ENCODE assay signal across 23 cellular contexts in the genomic region with DNA sequence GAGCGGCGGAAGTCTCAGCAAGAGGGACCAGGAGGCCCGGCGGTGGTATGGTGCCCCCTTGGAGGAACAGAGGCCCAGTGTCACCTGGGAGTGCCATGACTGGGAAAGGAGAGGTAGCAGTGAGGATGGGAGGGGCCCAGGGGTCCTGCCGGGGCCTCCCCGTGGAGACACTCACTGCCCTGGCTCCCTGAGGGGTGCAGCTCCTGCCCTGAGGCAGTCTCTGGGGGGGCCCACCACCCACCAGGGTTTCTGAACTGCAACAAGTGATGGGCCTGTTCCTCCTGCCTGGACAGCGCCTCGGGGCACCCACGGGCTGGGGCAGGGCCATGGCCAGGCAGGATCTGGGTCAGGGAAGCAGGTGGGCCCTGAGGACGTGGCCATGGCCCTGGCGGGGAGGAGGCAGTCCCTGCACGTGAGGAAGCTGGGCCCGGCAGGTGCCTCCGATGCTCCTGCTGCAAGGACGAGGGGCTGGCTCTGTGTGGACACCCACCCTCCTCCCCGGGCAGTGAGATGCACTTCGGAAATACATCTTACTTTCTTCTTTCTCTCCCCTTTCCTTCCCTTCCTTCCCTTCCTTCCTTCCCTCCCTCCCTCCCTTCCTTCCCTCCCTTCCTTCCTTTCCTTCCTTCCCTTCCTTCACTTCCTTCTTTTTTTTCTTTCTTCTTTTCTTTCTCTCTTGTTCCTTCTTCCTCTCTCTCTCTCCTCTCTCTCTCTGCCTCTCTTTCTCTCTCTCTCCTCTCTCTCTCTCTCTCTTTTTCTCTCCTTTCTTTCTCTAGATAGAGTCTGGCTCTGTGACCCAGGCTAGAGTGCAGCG.
"Had no signal": no experiment of that assay in that cellular context is flagged by ENCODE, and none has a peak within 500 bp of the region (broad histone marks: within the 10 kb centered on the region; RNA-seq: fewer than 3 reads in every experiment).

No MANE protein-coding gene starts in this region.

- H3K27me3 ChIP-seq: body of pancreas, pancreas, sigmoid colon, tibial artery, vagina had no signal

- H3K27ac ChIP-seq: body of pancreas, esophagus squamous epithelium, left lung, pancreas, spleen, vagina had no signal

- H3K4me3 ChIP-seq: body of pancreas, coronary artery, esophagus squamous epithelium, left lung, mucosa of descending colon, pancreas, sigmoid colon, spleen, tibial artery, vagina had no signal

- H3K36me3 Mint-ChIP-seq: activated naive CD4-positive, alpha-beta T cell treated with anti-CD3 and anti-CD28 coated beads, Interleukin-2, amount 50 U/mL, for 72 hours had no signal

- H3K4me1 ChIP-seq: pancreas had no signal

- H3K9me3 ChIP-seq: body of pancreas, esophagus squamous epithelium, mucosa of descending colon, pancreas, sigmoid colon, spleen, tibial artery, vagina had no signal

- ATAC-seq: body of pancreas, left lung, mucosa of descending colon, pancreas had no signal

- H3K36me3 ChIP-seq: esophagus squamous epithelium, left lung, pancreas, sigmoid colon, spleen, tibial artery, vagina had no signal

- DNase-seq: activated CD4-positive, alpha-beta T cell treated with anti-CD3 and anti-CD28 coated beads, Interleukin-2, amount 50 U/mL, for 1 hour; activated CD4-positive, CD25-positive, alpha-beta regulatory T cell; activated effector memory CD4-positive, alpha-beta T cell treated with anti-CD3 and anti-CD28 coated beads, Interleukin-2, amount 50 U/mL, for 16 hours; activated T-cell treated with anti-CD3 and anti-CD28 coated beads, Interleukin-2, amount 50 U/mL, for 1 hour; amygdala; body of pancreas; caudate nucleus; effector CD4-positive, alpha-beta T cell; esophagus squamous epithelium; glutamatergic neuron; hypothalamus; kidney; left lung; mammary epithelial cell; mucosa of descending colon; pancreas; sigmoid colon; spleen; stimulated activated CD4-positive, alpha-beta T cell treated with anti-CD3 and anti-CD28 coated beads, Interleukin-1b, Interleukin-23, amount 100 ng/mL, for 48 hours; tibial artery had no signal

- H3K9me3 Mint-ChIP-seq: activated naive CD4-positive, alpha-beta T cell treated with anti-CD3 and anti-CD28 coated beads, Interleukin-2, amount 50 U/mL, for 72 hours had no signal
